1 cellular context compared by ENCODE assay signal in the genomic region with DNA sequence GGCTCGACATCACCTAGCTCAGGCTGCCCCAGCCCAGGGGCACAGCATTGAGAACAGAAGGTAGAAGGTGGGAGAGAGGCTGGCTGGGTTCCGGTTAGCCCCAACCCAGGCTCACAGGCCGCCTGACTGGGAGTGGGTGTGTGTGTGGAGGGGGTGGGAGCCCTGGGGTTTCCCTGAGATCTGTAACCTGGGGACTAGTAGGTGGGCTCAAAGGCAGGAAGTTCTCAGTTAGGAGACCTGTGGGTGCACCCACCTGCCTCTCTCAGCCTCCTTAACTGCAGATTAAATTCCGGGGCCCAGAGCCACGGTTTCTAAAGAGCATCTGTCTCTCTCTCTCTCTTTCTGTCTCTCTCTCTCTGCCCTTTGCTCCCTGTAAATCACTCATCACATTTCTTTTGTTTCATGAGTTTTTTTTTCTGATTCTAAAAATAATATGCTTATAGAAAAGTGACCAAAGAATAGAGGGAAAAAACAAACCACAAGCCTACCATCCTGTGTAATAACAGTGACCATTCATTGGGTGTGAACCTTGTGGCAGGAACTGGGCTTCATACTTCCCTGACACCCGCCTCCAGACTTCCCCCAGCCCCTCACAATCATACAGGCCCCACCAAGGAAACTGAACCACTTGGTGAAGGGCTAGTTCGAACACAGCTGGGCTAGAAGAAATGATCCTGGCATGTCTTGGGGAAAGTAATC.
TF ChIP-seq lines count a peak whose summit lies in the region.

No MANE protein-coding gene starts in this region.

TF ChIP-seq in HepG2, 621 proteins besides CTCF, POLR2A, EP300 and RAD21 (continued from another document):
- TF ChIP-seq ZNF761 (CRISPR knock-in tag; conservative IDR thresholded peaks at IDR 0.05): no peak
- no peak for TF ChIP-seq ZNF10 (CRISPR knock-in tag; IDR thresholded peaks at IDR 0.05; ENCODE audit: borderline replicate concordance, low read depth)
- no peak for TF ChIP-seq ZNF629 (CRISPR knock-in tag; conservative IDR thresholded peaks at IDR 0.05)
- no peak for TF ChIP-seq ZNF207 (IDR thresholded peaks at IDR 0.05; ENCODE audit: borderline replicate concordance)
- TF ChIP-seq, protein P1, sequence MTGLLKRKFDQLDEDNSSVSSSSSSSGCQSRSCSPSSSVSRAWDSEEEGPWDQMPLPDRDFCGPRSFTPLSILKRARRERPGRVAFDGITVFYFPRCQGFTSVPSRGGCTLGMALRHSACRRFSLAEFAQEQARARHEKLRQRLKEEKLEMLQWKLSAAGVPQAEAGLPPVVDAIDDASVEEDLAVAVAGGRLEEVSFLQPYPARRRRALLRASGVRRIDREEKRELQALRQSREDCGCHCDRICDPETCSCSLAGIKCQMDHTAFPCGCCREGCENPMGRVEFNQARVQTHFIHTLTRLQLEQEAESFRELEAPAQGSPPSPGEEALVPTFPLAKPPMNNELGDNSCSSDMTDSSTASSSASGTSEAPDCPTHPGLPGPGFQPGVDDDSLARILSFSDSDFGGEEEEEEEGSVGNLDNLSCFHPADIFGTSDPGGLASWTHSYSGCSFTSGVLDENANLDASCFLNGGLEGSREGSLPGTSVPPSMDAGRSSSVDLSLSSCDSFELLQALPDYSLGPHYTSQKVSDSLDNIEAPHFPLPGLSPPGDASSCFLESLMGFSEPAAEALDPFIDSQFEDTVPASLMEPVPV (CRISPR knock-in tag; IDR thresholded peaks at IDR 0.05): no peak
- no peak for TF ChIP-seq BRD4 (CRISPR knock-in tag; IDR thresholded peaks at IDR 0.05)
- TF ChIP-seq, protein P2, sequence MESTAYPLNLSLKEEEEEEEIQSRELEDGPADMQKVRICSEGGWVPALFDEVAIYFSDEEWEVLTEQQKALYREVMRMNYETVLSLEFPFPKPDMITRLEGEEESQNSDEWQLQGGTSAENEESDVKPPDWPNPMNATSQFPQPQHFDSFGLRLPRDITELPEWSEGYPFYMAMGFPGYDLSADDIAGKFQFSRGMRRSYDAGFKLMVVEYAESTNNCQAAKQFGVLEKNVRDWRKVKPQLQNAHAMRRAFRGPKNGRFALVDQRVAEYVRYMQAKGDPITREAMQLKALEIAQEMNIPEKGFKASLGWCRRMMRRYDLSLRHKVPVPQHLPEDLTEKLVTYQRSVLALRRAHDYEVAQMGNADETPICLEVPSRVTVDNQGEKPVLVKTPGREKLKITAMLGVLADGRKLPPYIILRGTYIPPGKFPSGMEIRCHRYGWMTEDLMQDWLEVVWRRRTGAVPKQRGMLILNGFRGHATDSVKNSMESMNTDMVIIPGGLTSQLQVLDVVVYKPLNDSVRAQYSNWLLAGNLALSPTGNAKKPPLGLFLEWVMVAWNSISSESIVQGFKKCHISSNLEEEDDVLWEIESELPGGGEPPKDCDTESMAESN (CRISPR knock-in tag; conservative IDR thresholded peaks at IDR 0.05): no peak
- TF ChIP-seq ZNF232 (CRISPR knock-in tag; IDR thresholded peaks at IDR 0.05; ENCODE audit: borderline replicate concordance): no peak
